14 cellular contexts compared by ENCODE assay signal in the genomic region with DNA sequence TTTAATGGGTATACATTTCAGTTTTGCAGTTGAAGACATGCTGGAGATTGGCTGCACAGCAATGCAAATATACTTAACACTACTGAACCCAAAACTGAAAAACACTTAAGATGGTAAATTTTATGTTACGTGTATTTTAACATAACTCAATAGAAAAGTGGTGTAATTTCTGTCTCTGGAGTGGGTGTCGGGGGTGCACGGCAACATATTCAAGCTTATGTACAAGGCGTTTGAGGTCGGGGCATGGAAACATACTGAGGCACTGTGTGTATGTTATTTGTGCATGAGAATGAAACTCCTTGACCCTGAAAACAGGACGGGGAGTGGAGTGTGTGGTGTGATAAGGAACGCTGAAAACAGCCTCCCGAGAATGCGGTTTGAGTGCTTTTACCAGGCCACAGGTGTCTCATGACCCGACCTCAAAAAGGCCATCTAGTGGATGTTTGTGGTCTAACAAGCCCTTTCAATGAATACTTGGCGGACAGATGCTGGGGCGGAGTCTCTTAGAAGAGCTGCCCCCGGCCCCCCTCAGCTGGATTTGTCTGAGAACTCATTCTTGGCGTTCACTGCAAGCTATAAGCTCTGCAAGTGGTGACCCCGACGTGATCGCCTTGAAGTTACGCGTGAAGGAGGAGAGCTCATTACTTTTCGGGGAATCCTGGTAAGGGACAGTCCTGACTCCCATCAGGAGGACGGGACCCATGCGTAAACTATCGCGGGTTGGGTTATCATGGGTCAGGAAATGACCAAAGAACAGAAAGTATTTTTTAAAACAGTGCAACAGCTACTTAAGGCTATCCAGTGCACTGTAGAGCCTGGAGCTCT. TPM values are rescaled to one million over a fixed set of nuclear protein-coding genes. Genes with fewer than 3 reads are reported as not detected.
DNase-seq lines count a peak whose midpoint lies in the region; ATAC-seq lines count a peak whose summit lies in the region.
"Not testable (repeated sequence)": the region's sequence is repeated elsewhere in the genome, so short reads cannot be mapped to it uniquely, and the experiment has no call there.
"Had no signal": no experiment of that assay in that cellular context is flagged by ENCODE, and none has a peak within 500 bp of the region (broad histone marks: within the 10 kb centered on the region; RNA-seq: fewer than 3 reads in every experiment).

No MANE protein-coding gene starts in this region.

- not testable (repeated sequence) for DNase-seq in activated CD8-positive, alpha-beta T cell treated with anti-CD3 and anti-CD28 coated beads, Interleukin-2, amount 10 ng/mL, durations not matched to agents 7 days and 5 days; left cardiac atrium

- intact Hi-C loops in left cardiac atrium (cut with DNase I): not testable (repeated sequence)

- H3K27me3 Mint-ChIP-seq in activated CD8-positive, alpha-beta T cell treated with anti-CD3 and anti-CD28 coated beads, Interleukin-2, amount 10 ng/mL, durations not matched to agents 7 days and 5 days (ENCODE audit: low read depth); stimulated activated memory B cell treated with anti-CD40 and anti-IgM and Interleukin-4, amounts not matched to agents 10 μg/mL and 1 μg/mL and 100 μg/mL, for 72 hours: not testable (repeated sequence)

- not testable (repeated sequence) for H3K27ac Mint-ChIP-seq in activated CD8-positive, alpha-beta T cell treated with anti-CD3 and anti-CD28 coated beads, Interleukin-2, amount 10 ng/mL, durations not matched to agents 7 days and 5 days; stimulated activated memory B cell treated with anti-CD40 and anti-IgM and Interleukin-4, amounts not matched to agents 10 μg/mL and 1 μg/mL and 100 μg/mL, for 72 hours

- POLR2A ChIA-PET in activated CD8-positive, alpha-beta T cell treated with anti-CD3 and anti-CD28 coated beads, Interleukin-2, amount 10 ng/mL, durations not matched to agents 7 days and 5 days (lab: Charles Lee): not testable (repeated sequence)

- CTCF ChIA-PET in activated CD8-positive, alpha-beta T cell treated with anti-CD3 and anti-CD28 coated beads, Interleukin-2, amount 10 ng/mL, durations not matched to agents 7 days and 5 days (lab: Charles Lee): not testable (repeated sequence)

- not testable (repeated sequence) for H3K9me3 Mint-ChIP-seq in activated CD8-positive, alpha-beta T cell treated with anti-CD3 and anti-CD28 coated beads, Interleukin-2, amount 10 ng/mL, durations not matched to agents 7 days and 5 days (ENCODE audit: insufficient read depth); stimulated activated memory B cell treated with anti-CD40 and anti-IgM and Interleukin-4, amounts not matched to agents 10 μg/mL and 1 μg/mL and 100 μg/mL, for 72 hours

- H3K4me1 Mint-ChIP-seq in activated CD8-positive, alpha-beta T cell treated with anti-CD3 and anti-CD28 coated beads, Interleukin-2, amount 10 ng/mL, durations not matched to agents 7 days and 5 days (ENCODE audit: low read depth); stimulated activated memory B cell treated with anti-CD40 and anti-IgM and Interleukin-4, amounts not matched to agents 10 μg/mL and 1 μg/mL and 100 μg/mL, for 72 hours: not testable (repeated sequence)

- ATAC-seq in GM18502 (IDR thresholded peaks at IDR 0.05; ENCODE audit: poor library complexity, unreplicated experiment) (peak; percentile 66), GM19397 (IDR thresholded peaks at IDR 0.05; ENCODE audit: unreplicated experiment) (peak; percentile 77), GM21786 (IDR thresholded peaks at IDR 0.05; ENCODE audit: unreplicated experiment) (peak; percentile 77), HG02943 (IDR thresholded peaks at IDR 0.05; ENCODE audit: low read depth, unreplicated experiment) (peak; percentile 56), HG03442 (IDR thresholded peaks at IDR 0.05; ENCODE audit: unreplicated experiment) (peak; percentile 57), left cardiac atrium (peak; percentile 53 to 72)
- peak; percentile 42 for ATAC-seq in activated CD8-positive, alpha-beta T cell treated with anti-CD3 and anti-CD28 coated beads, Interleukin-2, amount 10 ng/mL, durations not matched to agents 7 days and 5 days
- ATAC-seq in stimulated activated memory B cell treated with anti-CD40 and anti-IgM and Interleukin-4, amounts not matched to agents 10 μg/mL and 1 μg/mL and 100 μg/mL, for 72 hours: peak; percentile 63

- not testable (repeated sequence) for H3K36me3 Mint-ChIP-seq in activated CD8-positive, alpha-beta T cell treated with anti-CD3 and anti-CD28 coated beads, Interleukin-2, amount 10 ng/mL, durations not matched to agents 7 days and 5 days (ENCODE audit: low read depth); stimulated activated memory B cell treated with anti-CD40 and anti-IgM and Interleukin-4, amounts not matched to agents 10 μg/mL and 1 μg/mL and 100 μg/mL, for 72 hours

- not testable (repeated sequence) for H3K4me3 Mint-ChIP-seq in activated CD8-positive, alpha-beta T cell treated with anti-CD3 and anti-CD28 coated beads, Interleukin-2, amount 10 ng/mL, durations not matched to agents 7 days and 5 days; stimulated activated memory B cell treated with anti-CD40 and anti-IgM and Interleukin-4, amounts not matched to agents 10 μg/mL and 1 μg/mL and 100 μg/mL, for 72 hours

RNA-seq across cellular contexts. Expression of a gene that starts 21.2 kb away (rescaled TPM):
- not detected for total RNA-seq in activated CD8-positive, alpha-beta T cell treated with anti-CD3 and anti-CD28 coated beads, Interleukin-2, amount 10 ng/mL, durations not matched to agents 7 days and 5 days
- total RNA-seq in left cardiac atrium: not detected
- total RNA-seq: adrenal gland, breast epithelium, GM23248, lower leg skin, omental fat pad, temporal lobe had no signal
